ENCODE assay signal across 28 cellular contexts in the genomic region with DNA sequence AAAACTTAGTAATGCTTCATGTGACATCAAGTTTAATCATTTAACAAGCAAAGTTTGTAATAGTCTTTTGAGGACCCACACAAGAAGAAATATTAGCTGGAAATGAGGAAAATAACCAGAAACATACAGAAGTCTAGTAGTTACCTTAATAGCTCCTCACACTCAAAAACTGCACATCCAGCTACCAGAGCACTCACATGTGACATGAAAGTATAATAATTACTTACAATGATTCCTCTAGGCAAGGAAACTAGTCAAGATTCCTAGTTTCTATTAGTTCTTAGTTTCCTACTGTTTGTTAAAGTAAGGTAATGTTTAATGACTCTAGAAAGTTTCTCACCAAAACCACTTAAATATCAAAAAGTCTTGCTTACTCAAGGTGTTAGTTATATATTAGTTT.
"Had no signal": no experiment of that assay in that cellular context is flagged by ENCODE, and none has a peak within 500 bp of the region (broad histone marks: within the 10 kb centered on the region; RNA-seq: fewer than 3 reads in every experiment).

No MANE protein-coding gene starts in this region.

- DNase-seq: activated CD4-positive, alpha-beta T cell treated with anti-CD3 and anti-CD28 coated beads for 1 hour; activated CD4-positive, alpha-beta T cell treated with anti-CD3 and anti-CD28 coated beads for 4 hours; activated CD4-positive, alpha-beta T cell treated with anti-CD3 and anti-CD28 coated beads, Interleukin-2, amount 10 ng/mL, durations not matched to agents 7 days and 5 days; activated CD4-positive, alpha-beta T cell treated with anti-CD3 and anti-CD28 coated beads, Interleukin-2, amount 50 U/mL, for 4 hours; activated CD8-positive, alpha-beta memory T cell treated with anti-CD3 and anti-CD28 coated beads for 24 hours; activated CD8-positive, alpha-beta T cell treated with anti-CD3 and anti-CD28 coated beads for 36 hours; activated effector memory CD4-positive, alpha-beta T cell treated with anti-CD3 and anti-CD28 coated beads, Interleukin-2, amount 50 U/mL, for 16 hours; activated naive CD4-positive, alpha-beta T cell treated with anti-CD3 and anti-CD28 coated beads for 36 hours; activated naive CD8-positive, alpha-beta T cell treated with anti-CD3 and anti-CD28 coated beads for 36 hours; activated naive CD8-positive, alpha-beta T cell treated with anti-CD3 and anti-CD28 coated beads, Interleukin-2, amount 50 U/mL, for 24 hours; activated T-cell treated with anti-CD3 and anti-CD28 coated beads, Interleukin-2, amount 50 U/mL, for 4 hours; adrenal gland; amygdala; aorta; body of pancreas; caudate nucleus; cortex of kidney; dermis blood vessel endothelial cell; effector CD4-positive, alpha-beta T cell; effector memory CD8-positive, alpha-beta T cell; erythroblast; foreskin keratinocyte; gastrocnemius medialis; glutamatergic neuron; heart left ventricle; T-helper 2 cell had no signal

- ATAC-seq: activated CD8-positive, alpha-beta T cell treated with anti-CD3 and anti-CD28 coated beads for 36 hours; activated naive CD8-positive, alpha-beta T cell treated with anti-CD3 and anti-CD28 coated beads, Interleukin-2, amount 50 U/mL, for 24 hours; activated T-cell treated with anti-CD3 and anti-CD28 coated beads, Interleukin-2, amount 50 U/mL, for 4 hours; body of pancreas; effector memory CD8-positive, alpha-beta T cell; foreskin keratinocyte; gastrocnemius medialis; heart left ventricle; WTC11 had no signal

- FAIRE-seq: colon had no signal
